In genomic region chr1:157597959-157598667, GRCh38 we compare ENCODE assay signal across 11 cellular contexts. TPM values are rescaled to one million over a fixed set of nuclear protein-coding genes. Genes with fewer than 3 reads are reported as not detected.
DNase-seq lines count a peak whose midpoint lies in the region; ATAC-seq, FAIRE-seq and TF ChIP-seq lines count a peak whose summit lies in the region.
"Had no signal": no experiment of that assay in that cellular context is flagged by ENCODE, and none has a peak within 500 bp of the region (broad histone marks: within the 10 kb centered on the region; RNA-seq: fewer than 3 reads in every experiment).

Gene FCRL4 (minus strand): TSS chr1:157598085. CDS start chr1:157597944, 141 bp downstream.

- ATAC-seq in GM18858 (IDR thresholded peaks at IDR 0.05; ENCODE audit: unreplicated experiment) (peak; percentile 55), GM21515 (IDR thresholded peaks at IDR 0.05; ENCODE audit: unreplicated experiment) (peak; percentile 51), HG03196 (IDR thresholded peaks at IDR 0.05; ENCODE audit: unreplicated experiment) (peak; percentile 60), foreskin keratinocyte (peak; percentile 34)

- intact Hi-C loops in thyroid gland (cut with DNase I), result no loop called here

- H3K9me3 ChIP-seq in thyroid gland, result no peaks in the 10 kb centered on the region

- no peak for FAIRE-seq in frontal cortex (lab: Jason Lieb, UNC)
- FAIRE-seq: endothelial cell of umbilical vein had no signal

- whole genome bisulfite sequencing in thyroid gland, 2 donors, result 91 to 96% methylated on average over 2 of the region's 2 CpGs

- no peaks in the 10 kb centered on the region for H3K27me3 ChIP-seq in foreskin keratinocyte
- H3K27me3 ChIP-seq in thyroid gland, result no peaks in the 10 kb centered on the region

- H3K4me3 ChIP-seq in thyroid gland (replicated peaks in 1 of 3), result no peak within 1 kb of the TSS

- H3K36me3 ChIP-seq in thyroid gland, result no peaks in the 10 kb centered on the region

- TF ChIP-seq POLR2A in thyroid gland (IDR thresholded peaks at IDR 0.05), result no peak

- H3K4me1 ChIP-seq in foreskin keratinocyte (no peaks in the 10 kb centered on the region), thyroid gland (no peaks in the 10 kb centered on the region)

- no peak within 1 kb of the TSS for H3K27ac ChIP-seq in foreskin keratinocyte
- no peak within 1 kb of the TSS for H3K27ac ChIP-seq in thyroid gland

- TF ChIP-seq CTCF in foreskin keratinocyte (conservative IDR thresholded peaks at IDR 0.05), result no peak
- no peak for TF ChIP-seq CTCF in thyroid gland (IDR thresholded peaks at IDR 0.05)

- DNase-seq in foreskin keratinocyte (peak in 1 of 2 donors; percentile 3), frontal cortex (ENCODE audit: low spot score in 2 of 2) (no peak), thyroid gland (no peak), NCI-H146 treated with DMSO at 0.1 percent for 48 hours (lab: John Stamatoyannopoulos, UW; ENCODE audit: unreplicated experiment) (no peak)
- DNase-seq: DMS153, HCEC 1CT, NCI-H1092 treated with DMSO at 0.1 percent for 48 hours had no signal

RNA-seq across cellular contexts. Expression of gene FCRL4, which starts in this region (rescaled TPM):
- total RNA-seq in foreskin keratinocyte (not detected in 2 replicates), frontal cortex (not detected), thyroid gland (not detected)
- not detected in 2 replicates for polyA plus RNA-seq in foreskin keratinocyte
- total RNA-seq: endothelial cell of umbilical vein had no signal
- polyA plus RNA-seq: endothelial cell of umbilical vein had no signal

Comparison
In these comparisons a context has a peak if more than half of its experiments do, and no peak if none do; other contexts are left out.
1. Peak in ATAC-seq in foreskin keratinocyte; RNA of the gene not detected or under 1 TPM.